25 cellular contexts compared by ENCODE assay signal in the genomic region with DNA sequence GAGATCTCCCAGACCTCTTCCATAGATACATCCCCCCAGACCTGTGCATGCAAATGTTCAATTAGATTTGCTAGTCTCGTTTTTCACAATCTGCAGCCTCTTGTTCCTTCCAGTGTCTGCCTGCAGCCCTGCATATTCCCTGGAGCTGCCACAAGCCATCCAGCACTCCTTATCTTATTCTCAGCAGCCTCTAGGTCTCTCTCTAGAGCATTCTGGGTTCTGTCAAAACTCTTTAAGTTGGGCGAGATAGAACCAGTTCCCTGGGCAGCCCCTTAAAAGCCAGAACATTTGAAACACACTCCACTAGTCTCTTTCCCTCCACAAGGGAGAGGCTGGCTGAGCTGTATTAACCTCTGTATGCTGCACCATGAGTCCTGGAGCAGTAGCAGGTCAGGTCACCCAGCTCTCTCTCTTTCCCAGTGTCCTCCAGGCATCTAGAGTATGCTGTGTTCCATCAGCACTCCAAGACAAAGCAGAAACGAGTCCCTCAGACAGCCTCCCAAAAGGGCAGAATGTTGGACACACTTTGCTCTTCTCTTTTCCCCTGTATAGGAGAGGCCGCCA.
"Had no signal": no experiment of that assay in that cellular context is flagged by ENCODE, and none has a peak within 500 bp of the region (broad histone marks: within the 10 kb centered on the region; RNA-seq: fewer than 3 reads in every experiment).

No MANE protein-coding gene starts in this region.

- ATAC-seq: left lobe of liver; naive thymus-derived CD4-positive, alpha-beta T cell; sciatic nerve had no signal

- H3K27ac ChIP-seq: coronary artery, esophagus squamous epithelium, parathyroid adenoma, right atrium auricular region, stomach, thyroid gland had no signal

- H3K4me3 Mint-ChIP-seq: naive thymus-derived CD4-positive, alpha-beta T cell; type B pancreatic cell had no signal

- H3K27me3 Mint-ChIP-seq: naive thymus-derived CD4-positive, alpha-beta T cell; progenitor cell of endocrine pancreas; type B pancreatic cell had no signal

- DNase-seq: dermis blood vessel endothelial cell; effector memory CD4-positive, alpha-beta T cell; esophagus squamous epithelium; foreskin melanocyte; head of caudate nucleus; kidney; mesendoderm; midbrain; naive thymus-derived CD4-positive, alpha-beta T cell; stimulated activated CD4-positive, alpha-beta T cell treated with anti-CD3 and anti-CD28 coated beads, Interleukin-12 subunit alpha, Interleukin-12 subunit beta, amount 100 ng/mL, for 4 hours; stimulated activated CD4-positive, alpha-beta T cell treated with anti-CD3 and anti-CD28 coated beads, Interleukin-1b, Interleukin-23, amount 100 ng/mL, for 48 hours; stimulated activated CD4-positive, alpha-beta T cell treated with anti-CD3 and anti-CD28 coated beads, Interleukin-4, amount 100 ng/mL, for 1 hour; stimulated activated CD8-positive, alpha-beta memory T cell treated with anti-CD3 and anti-CD28 coated beads, Interleukin-4, amount 100 ng/mL, for 48 hours; stimulated activated naive CD4-positive, alpha-beta T cell treated with Interleukin-2 at 50 U/mL for 16 hours; stomach; thyroid gland had no signal

- H3K4me1 ChIP-seq: esophagus squamous epithelium, parathyroid adenoma, right atrium auricular region, stomach had no signal

- H3K4me2 ChIP-seq: smooth muscle cell had no signal

- H3K27me3 ChIP-seq: esophagus squamous epithelium, right atrium auricular region, stomach, thyroid gland had no signal

- H3K27ac Mint-ChIP-seq: naive thymus-derived CD4-positive, alpha-beta T cell; progenitor cell of endocrine pancreas; type B pancreatic cell had no signal

- H3K79me2 ChIP-seq: parathyroid adenoma had no signal

- H3K9me3 ChIP-seq: esophagus squamous epithelium, stomach, thyroid gland had no signal

- H3K4me1 Mint-ChIP-seq: naive thymus-derived CD4-positive, alpha-beta T cell had no signal

- H3K9ac ChIP-seq: parathyroid adenoma had no signal

- H2AFZ ChIP-seq: parathyroid adenoma had no signal

- H3K4me3 ChIP-seq: coronary artery, esophagus squamous epithelium, right atrium auricular region, smooth muscle cell, stomach, thyroid gland had no signal

- FAIRE-seq: endothelial cell of umbilical vein, kidney had no signal
